ENCODE assay signal across 8 cellular contexts in genomic region chr6:52284460-52285173, GRCh38. TPM values are rescaled to one million over a fixed set of nuclear protein-coding genes. Genes with fewer than 3 reads are reported as not detected.
DNase-seq lines count a peak whose midpoint lies in the region; ATAC-seq and TF ChIP-seq lines count a peak whose summit lies in the region.

TSS of gene MCM3 (minus strand) at chr6:52284742. CDS start at chr6:52284674, 68 bp downstream.

- no peak for TF ChIP-seq POLR2A in spleen (IDR thresholded peaks at IDR 0.05)

- H3K4me3 Mint-ChIP-seq in WTC11 = no peak within 1 kb of the TSS

- peak; percentile 98 for DNase-seq in AG04450 (ENCODE audit: low read depth, low spot score)
- peak; percentile 99 for DNase-seq in NCI-H226
- peak; percentile 97 for DNase-seq in WTC11 (ENCODE audit: low spot score)
- peak; percentile 99 for DNase-seq in central memory CD4-positive, alpha-beta T cell
- DNase-seq in inferior parietal cortex (ENCODE audit: extremely low spot score) = peak; percentile 100
- peak; percentile 97 for DNase-seq in spleen

- H3K27me3 ChIP-seq in AG04450 (ENCODE audit: control insufficient read depth, insufficient read depth, low read length) = no peaks in the 10 kb centered on the region
- no peaks in the 10 kb centered on the region for H3K27me3 ChIP-seq in spleen (replicated peaks in 1 of 7)

- CTCF ChIA-PET in AG04450 (lab: Charles Lee) = interaction anchor here (0.8 to 8.3 kb wide), 21 partner anchors 9 to 381 kb away, joined by 3 to 214 read pairs (median 6); partner anchors contain the start of gene PAQR8
- CTCF ChIA-PET in WTC11 (lab: Charles Lee) = interaction anchor here (0.6 to 3.0 kb wide), 9 partner anchors 14 to 368 kb away, joined by 4 to 30 read pairs (median 6); partner anchors contain the start of gene PAQR8

- H3K27me3 Mint-ChIP-seq in WTC11 (ENCODE audit: low read depth) = no peaks in the 10 kb centered on the region

- no peak for TF ChIP-seq CTCF in AG04450 (IDR thresholded peaks at IDR 0.05; ENCODE audit: low read depth, low read length)
- TF ChIP-seq CTCF in WTC11 (IDR thresholded peaks at IDR 0.05) = no peak
- TF ChIP-seq CTCF in spleen (IDR thresholded peaks at IDR 0.05 in 8 of 11, conservative IDR thresholded peaks at IDR 0.05 in 3 of 11) = peak in 9 of 11 experiments; percentile 5 to 69 (median 32)

- peaks cover 17 to 59% (median 34%) of the 10 kb centered on the region in 6 donors for H3K4me1 ChIP-seq in spleen

- POLR2A ChIA-PET in AG04450 (lab: Yijun Ruan, JAX) (interaction anchor here (0.6 to 1.8 kb wide), 6 partner anchors 23 to 310 kb away, joined by 3 to 9 read pairs (median 3); partner anchors contain the start of genes EFHC1 and PAQR8), WTC11 (lab: Charles Lee) (interaction anchor here (0.6 to 1.9 kb wide), 15 partner anchors 10 to 378 kb away, joined by 3 to 13 read pairs (median 4); partner anchors contain the start of genes EFHC1 and PAQR8)

- peak within 1 kb of the TSS; percentile 83 for H3K4me3 ChIP-seq in AG04450 (ENCODE audit: low read depth, low read length)
- H3K4me3 ChIP-seq in spleen = peak within 1 kb of the TSS; percentile 61 to 95 (median 86)

- no peaks in the 10 kb centered on the region for H3K9me3 Mint-ChIP-seq in WTC11

- H3K36me3 ChIP-seq in spleen = peaks cover 0 to 35% (median 31%) of the 10 kb centered on the region in 6 donors

- intact Hi-C loops in spleen (cut with DNase I; ENCODE audit: low total_unique reads) = loop anchor here (5.0 to 10.0 kb wide), 3 partner anchors 113 to 380 kb away; no protein-coding TSS in a partner anchor

- no peak within 1 kb of the TSS for H3K27ac ChIP-seq in AG04450 (ENCODE audit: low read depth, low read length)
- peak within 1 kb of the TSS; percentile 54 to 87 (median 80) for H3K27ac ChIP-seq in spleen

- ATAC-seq in GM18909 (IDR thresholded peaks at IDR 0.05; ENCODE audit: poor library complexity, unreplicated experiment) (peak; percentile 98), HG03175 (IDR thresholded peaks at IDR 0.05; ENCODE audit: unreplicated experiment) (peak; percentile 97), WTC11 (peak; percentile 98)

- H3K9me3 ChIP-seq in AG04450 (ENCODE audit: control insufficient read depth, insufficient read depth, low read length) (no peaks in the 10 kb centered on the region), spleen (no peaks in the 10 kb centered on the region)

- peak within 1 kb of the TSS; percentile 93 for H3K27ac Mint-ChIP-seq in WTC11

- peaks cover 39% of the 10 kb centered on the region for H3K36me3 Mint-ChIP-seq in WTC11

- H3K4me1 Mint-ChIP-seq in WTC11 = peaks cover 19% of the 10 kb centered on the region

- WGBS in spleen, 5 donors = 0 to 1% (median 0%) methylated on average over 37 to 52 of the region's 52 CpGs

TF ChIP-seq in WTC11, 78 proteins besides CTCF, POLR2A, EP300 and RAD21 (continues in another document):
- TF ChIP-seq ELF4 (CRISPR knock-in tag; IDR thresholded peaks at IDR 0.05; ENCODE audit: low read depth) = 0 out of 2 replicates have a peak, but pooled peaks have one; percentile 32
- TF ChIP-seq FOXK1 (CRISPR knock-in tag; IDR thresholded peaks at IDR 0.05) = peak; percentile 91; the same call in 1 of the 2 replicates
- no peak for TF ChIP-seq ZNF396 (CRISPR knock-in tag; IDR thresholded peaks at IDR 0.05; ENCODE audit: borderline replicate concordance)
- peak; percentile 66; the same call in 1 of the 2 replicates for TF ChIP-seq ZNF416 (CRISPR knock-in tag; IDR thresholded peaks at IDR 0.05)
- TF ChIP-seq CREM (CRISPR knock-in tag; IDR thresholded peaks at IDR 0.05) = peak; percentile 80
- TF ChIP-seq ZNF532 (CRISPR knock-in tag; IDR thresholded peaks at IDR 0.05; ENCODE audit: borderline replicate concordance) = no peak
- TF ChIP-seq ESRRA (CRISPR knock-in tag; IDR thresholded peaks at IDR 0.05; ENCODE audit: borderline replicate concordance) = no peak
- TF ChIP-seq, protein P1, sequence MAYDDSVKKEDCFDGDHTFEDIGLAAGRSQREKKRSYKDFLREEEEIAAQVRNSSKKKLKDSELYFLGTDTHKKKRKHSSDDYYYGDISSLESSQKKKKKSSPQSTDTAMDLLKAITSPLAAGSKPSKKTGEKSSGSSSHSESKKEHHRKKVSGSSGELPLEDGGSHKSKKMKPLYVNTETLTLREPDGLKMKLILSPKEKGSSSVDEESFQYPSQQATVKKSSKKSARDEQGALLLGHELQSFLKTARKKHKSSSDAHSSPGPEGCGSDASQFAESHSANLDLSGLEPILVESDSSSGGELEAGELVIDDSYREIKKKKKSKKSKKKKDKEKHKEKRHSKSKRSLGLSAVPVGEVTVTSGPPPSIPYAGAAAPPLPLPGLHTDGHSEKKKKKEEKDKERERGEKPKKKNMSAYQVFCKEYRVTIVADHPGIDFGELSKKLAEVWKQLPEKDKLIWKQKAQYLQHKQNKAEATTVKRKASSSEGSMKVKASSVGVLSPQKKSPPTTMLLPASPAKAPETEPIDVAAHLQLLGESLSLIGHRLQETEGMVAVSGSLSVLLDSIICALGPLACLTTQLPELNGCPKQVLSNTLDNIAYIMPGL (CRISPR knock-in tag; IDR thresholded peaks at IDR 0.05) = peak; percentile 77; the same call in 1 of the 2 replicates
- no peak for TF ChIP-seq NR3C1 (CRISPR knock-in tag; conservative IDR thresholded peaks at IDR 0.05; ENCODE audit: low read depth)
- 0 out of 2 replicates have a peak, but pooled peaks have one; percentile 63 for TF ChIP-seq FOXP1 (CRISPR knock-in tag; IDR thresholded peaks at IDR 0.05; ENCODE audit: borderline replicate concordance)
- TF ChIP-seq ZNF317 (CRISPR knock-in tag; IDR thresholded peaks at IDR 0.05; ENCODE audit: borderline replicate concordance, low read depth) = no peak
- peak; percentile 30 for TF ChIP-seq SMAD3 (CRISPR knock-in tag; IDR thresholded peaks at IDR 0.05; ENCODE audit: borderline replicate concordance)
- TF ChIP-seq, protein P2, sequence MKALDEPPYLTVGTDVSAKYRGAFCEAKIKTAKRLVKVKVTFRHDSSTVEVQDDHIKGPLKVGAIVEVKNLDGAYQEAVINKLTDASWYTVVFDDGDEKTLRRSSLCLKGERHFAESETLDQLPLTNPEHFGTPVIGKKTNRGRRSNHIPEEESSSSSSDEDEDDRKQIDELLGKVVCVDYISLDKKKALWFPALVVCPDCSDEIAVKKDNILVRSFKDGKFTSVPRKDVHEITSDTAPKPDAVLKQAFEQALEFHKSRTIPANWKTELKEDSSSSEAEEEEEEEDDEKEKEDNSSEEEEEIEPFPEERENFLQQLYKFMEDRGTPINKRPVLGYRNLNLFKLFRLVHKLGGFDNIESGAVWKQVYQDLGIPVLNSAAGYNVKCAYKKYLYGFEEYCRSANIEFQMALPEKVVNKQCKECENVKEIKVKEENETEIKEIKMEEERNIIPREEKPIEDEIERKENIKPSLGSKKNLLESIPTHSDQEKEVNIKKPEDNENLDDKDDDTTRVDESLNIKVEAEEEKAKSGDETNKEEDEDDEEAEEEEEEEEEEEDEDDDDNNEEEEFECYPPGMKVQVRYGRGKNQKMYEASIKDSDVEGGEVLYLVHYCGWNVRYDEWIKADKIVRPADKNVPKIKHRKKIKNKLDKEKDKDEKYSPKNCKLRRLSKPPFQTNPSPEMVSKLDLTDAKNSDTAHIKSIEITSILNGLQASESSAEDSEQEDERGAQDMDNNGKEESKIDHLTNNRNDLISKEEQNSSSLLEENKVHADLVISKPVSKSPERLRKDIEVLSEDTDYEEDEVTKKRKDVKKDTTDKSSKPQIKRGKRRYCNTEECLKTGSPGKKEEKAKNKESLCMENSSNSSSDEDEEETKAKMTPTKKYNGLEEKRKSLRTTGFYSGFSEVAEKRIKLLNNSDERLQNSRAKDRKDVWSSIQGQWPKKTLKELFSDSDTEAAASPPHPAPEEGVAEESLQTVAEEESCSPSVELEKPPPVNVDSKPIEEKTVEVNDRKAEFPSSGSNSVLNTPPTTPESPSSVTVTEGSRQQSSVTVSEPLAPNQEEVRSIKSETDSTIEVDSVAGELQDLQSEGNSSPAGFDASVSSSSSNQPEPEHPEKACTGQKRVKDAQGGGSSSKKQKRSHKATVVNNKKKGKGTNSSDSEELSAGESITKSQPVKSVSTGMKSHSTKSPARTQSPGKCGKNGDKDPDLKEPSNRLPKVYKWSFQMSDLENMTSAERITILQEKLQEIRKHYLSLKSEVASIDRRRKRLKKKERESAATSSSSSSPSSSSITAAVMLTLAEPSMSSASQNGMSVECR (CRISPR knock-in tag; IDR thresholded peaks at IDR 0.05; ENCODE audit: borderline replicate concordance) = peak; percentile 63
- TF ChIP-seq NFE2L1 (CRISPR knock-in tag; IDR thresholded peaks at IDR 0.05) = peak; percentile 92; the same call in 1 of the 2 replicates

RNA-seq across cellular contexts. Expression of gene MCM3, which starts in this region (rescaled TPM):
- polyA plus RNA-seq in AG04450 (2011; rRNA removed) (28.4 and 33.6 TPM in 2 replicates), spleen (10 to 100 TPM; 21.1 to 36.5 (median 29.4) TPM)
- polyA minus RNA-seq in AG04450 (2011; rRNA and poly(A)+ RNA removed) = 27.5 and 31.7 TPM in 2 replicates
- total RNA-seq in WTC11 (2021) (252 to 276 TPM (median 253 TPM) in 3 replicates), spleen (10 to 100 TPM; 32.3 to 48.6 (median 36.8) TPM)

Comparison
In these comparisons a context has a peak if more than half of its experiments do, and no peak if none do; other contexts are left out.
1. CTCF ChIP-seq: peak in spleen (9 of 11); none in AG04450 (single experiment) and WTC11 (single experiment).
2. Peak in every context shown above with its lines, with median percentiles within 50 percentile points of each other: DNase-seq and ATAC-seq.